Comparison of ENCODE assay signal across 9 cellular contexts in the genomic region with DNA sequence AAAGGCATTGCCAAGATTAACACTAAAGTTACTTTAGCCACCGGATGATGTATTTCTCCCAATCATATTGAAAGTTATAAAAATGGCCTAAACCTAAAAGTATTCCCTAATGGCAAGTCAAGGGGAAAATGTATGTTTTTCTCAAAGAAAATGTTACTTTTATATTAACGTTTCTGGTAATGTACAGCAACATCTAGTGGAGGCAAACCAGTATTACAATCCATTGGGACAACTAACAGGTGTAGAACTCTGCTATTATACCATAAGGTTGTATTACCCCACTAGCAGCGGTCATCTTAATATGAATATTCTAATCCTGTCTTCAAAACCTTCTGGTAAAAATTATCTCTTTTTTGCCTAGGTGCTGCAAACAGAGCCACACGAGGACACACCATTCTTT.
DNase-seq lines count a peak whose midpoint lies in the region; ATAC-seq and TF ChIP-seq lines count a peak whose summit lies in the region.
"Had no signal": no experiment of that assay in that cellular context is flagged by ENCODE, and none has a peak within 500 bp of the region (broad histone marks: within the 10 kb centered on the region; RNA-seq: fewer than 3 reads in every experiment).

No MANE protein-coding gene starts in this region.

- no peaks in the 10 kb centered on the region for H4K20me1 ChIP-seq in mammary epithelial cell (ENCODE audit: insufficient read depth, low read length)

- no TSS peak for BruUV-seq in mammary epithelial cell (replicated peaks; lab: Mats Ljungman, UMichigan)

- TF ChIP-seq CTCF in CD4-positive, alpha-beta T cell (IDR thresholded peaks at IDR 0.05), result peak; percentile 76
- TF ChIP-seq CTCF in LNCAP (IDR thresholded peaks at IDR 0.05) (peak; percentile 55; the same call in 1 of the 2 replicates), mammary epithelial cell (conservative IDR thresholded peaks at IDR 0.05 in 1 of 2, IDR thresholded peaks at IDR 0.05 in 1 of 2; ENCODE audit: extremely low read depth in 1 of 2, insufficient read depth in 1 of 2, low read depth in 1 of 2, low read length in 2 of 2) (peak; percentile 24 to 58)

- no peaks in the 10 kb centered on the region for H3K79me2 ChIP-seq in mammary epithelial cell (ENCODE audit: insufficient read depth, low read length)

- no peak overlapping the region for H2AFZ ChIP-seq in mammary epithelial cell (ENCODE audit: low read depth, low read length)

- H3K27me3 ChIP-seq in CD4-positive, alpha-beta T cell (ENCODE audit: control insufficient read depth, insufficient read depth, low read length), result no peaks in the 10 kb centered on the region
- no peaks in the 10 kb centered on the region for H3K27me3 ChIP-seq in mammary epithelial cell (ENCODE audit: insufficient read depth, low read length)

- H3K9me3 ChIP-seq in CD4-positive, alpha-beta T cell (ENCODE audit: control insufficient read depth, low read length), result no peaks in the 10 kb centered on the region
- peaks cover 7% of the 10 kb centered on the region for H3K9me3 ChIP-seq in mammary epithelial cell (replicated peaks; ENCODE audit: insufficient read depth, low read length)

- no peak overlapping the region for H3K27ac ChIP-seq in CD4-positive, alpha-beta T cell (ENCODE audit: low read depth, low read length)
- no peak overlapping the region for H3K27ac ChIP-seq in mammary epithelial cell (ENCODE audit: insufficient read depth, low read depth, low read length)

- WGBS in mammary epithelial cell (ENCODE audit: low coverage, missing lambda C conversion rate), result 11% methylated on average over 4 of the region's 4 CpGs

- dilution Hi-C loops in mammary epithelial cell (cut with HindIII; ENCODE audit: low sequenced_read_pairs), result no loop called here

- H3K4me3 ChIP-seq in mammary epithelial cell (replicated peaks in 1 of 3; ENCODE audit: insufficient read depth in 1 of 3, low read depth in 2 of 3, low read length in 3 of 3), result no peak overlapping the region

- POLR2A ChIA-PET in CD4-positive, alpha-beta T cell (lab: Charles Lee), result interaction anchor here (1.4 kb wide), 1 partner anchor 192 kb away, joined by 6 read pairs; the partner anchor contains the start of gene ZNF429

- intact Hi-C loops in CD4-positive, alpha-beta T cell (cut with DNase I, micrococcal nuclease), result loop anchor here (1.0 to 5.0 kb wide), 4 partner anchors 213 to 1451 kb away; no protein-coding TSS in a partner anchor
- intact Hi-C loops in mammary epithelial cell (cut with micrococcal nuclease), result loop anchor here (1.0 to 5.0 kb wide), 2 partner anchors 214 to 496 kb away; no protein-coding TSS in a partner anchor

- no peak overlapping the region for H3K4me2 ChIP-seq in mammary epithelial cell (ENCODE audit: insufficient read depth, low read depth, low read length)

- H3K9me3 Mint-ChIP-seq in CD4-positive, alpha-beta T cell, result no peaks in the 10 kb centered on the region
- H3K9me3 Mint-ChIP-seq: dendritic cell treated with granulocyte-macrophage colony-stimulating factor and Interleukin-4, amounts not matched to agents 40 ng/mL and 50 ng/mL, for 4 days had no signal

- ATAC-seq in CD4-positive, alpha-beta T cell (ENCODE audit: poor library complexity), result peak; percentile 66
- ATAC-seq in HG03280 (IDR thresholded peaks at IDR 0.05; ENCODE audit: unreplicated experiment) (no peak), GM19023 (IDR thresholded peaks at IDR 0.05; ENCODE audit: unreplicated experiment) (no peak), HG03159 (IDR thresholded peaks at IDR 0.05; ENCODE audit: unreplicated experiment) (no peak)

- no peak overlapping the region for H3K4me3 Mint-ChIP-seq in CD4-positive, alpha-beta T cell
- H3K4me3 Mint-ChIP-seq: dendritic cell treated with granulocyte-macrophage colony-stimulating factor and Interleukin-4, amounts not matched to agents 40 ng/mL and 50 ng/mL, for 4 days had no signal

- no peaks in the 10 kb centered on the region for H3K4me1 Mint-ChIP-seq in CD4-positive, alpha-beta T cell (ENCODE audit: low read depth)

- in situ Hi-C loops in mammary epithelial cell (cut with MboI; ENCODE audit: low sequenced_read_pairs in 2 of 2), result no loop called here

- H3K9ac ChIP-seq in mammary epithelial cell (ENCODE audit: insufficient read depth, low read length), result no peak overlapping the region

- H3K27ac Mint-ChIP-seq in CD4-positive, alpha-beta T cell, result no peak overlapping the region
- H3K27ac Mint-ChIP-seq: dendritic cell treated with granulocyte-macrophage colony-stimulating factor and Interleukin-4, amounts not matched to agents 40 ng/mL and 50 ng/mL, for 4 days had no signal

- CTCF ChIA-PET in CD4-positive, alpha-beta T cell (lab: Charles Lee), result no interaction called here
- CTCF ChIA-PET in mammary epithelial cell (lab: Charles Lee; ENCODE audit: low non-redundant PET), result no interaction called here

- no peaks in the 10 kb centered on the region for H3K36me3 Mint-ChIP-seq in CD4-positive, alpha-beta T cell (ENCODE audit: low read depth)

- H3K36me3 ChIP-seq in mammary epithelial cell (ENCODE audit: insufficient read depth, low read length), result no peaks in the 10 kb centered on the region

- DNase-seq in CD4-positive, alpha-beta T cell, result no peak
- DNase-seq in mammary epithelial cell (peak; percentile 18), medulla oblongata (ENCODE audit: extremely low spot score) (peak; percentile 23), NCI-H446 treated with DMSO at 0.1 percent for 48 hours (lab: John Stamatoyannopoulos, UW) (no peak)

- no peaks in the 10 kb centered on the region for H3K27me3 Mint-ChIP-seq in CD4-positive, alpha-beta T cell
- H3K27me3 Mint-ChIP-seq: dendritic cell treated with granulocyte-macrophage colony-stimulating factor and Interleukin-4, amounts not matched to agents 40 ng/mL and 50 ng/mL, for 4 days had no signal

- H3K4me1 ChIP-seq in mammary epithelial cell (ENCODE audit: insufficient read depth, low read length), result no peaks in the 10 kb centered on the region

Comparison
In these comparisons a context has a peak if more than half of its experiments do, and no peak if none do; other contexts are left out.
1. DNase-seq: peak in mammary epithelial cell (single experiment) and medulla oblongata (single experiment); none in CD4-positive, alpha-beta T cell (0 of 10) and NCI-H446 treated with DMSO at 0.1 percent for 48 hours (single experiment).
2. Peak in every context shown above with its lines, with median percentiles within 50 percentile points of each other: CTCF ChIP-seq.